1 cellular context compared by ENCODE assay signal in genomic region chr19:50562329-50562728, GRCh38.
TF ChIP-seq lines count a peak whose summit lies in the region.

No MANE protein-coding gene starts in this region.

TF ChIP-seq in K562, 482 proteins besides CTCF, POLR2A, EP300 and RAD21 (continued from another document):
- TF ChIP-seq THRA (IDR thresholded peaks at IDR 0.05) (no peak), KAT8 (IDR thresholded peaks at IDR 0.05; ENCODE audit: low read depth) (no peak), ZBTB26 (CRISPR knock-in tag; IDR thresholded peaks at IDR 0.05) (no peak), MGA (IDR thresholded peaks at IDR 0.05) (no peak), MYBL2 (IDR thresholded peaks at IDR 0.05; ENCODE audit: low read depth) (no peak), MYBL2 (CRISPR knock-in tag; IDR thresholded peaks at IDR 0.05; ENCODE audit: borderline replicate concordance) (no peak), ARID2 (IDR thresholded peaks at IDR 0.05) (no peak), ZNF561 (CRISPR knock-in tag; conservative IDR thresholded peaks at IDR 0.05) (no peak), GABPB1 (CRISPR knock-in tag; IDR thresholded peaks at IDR 0.05) (no peak)
